Comparison of ENCODE assay signal across 23 cellular contexts in the genomic region with DNA sequence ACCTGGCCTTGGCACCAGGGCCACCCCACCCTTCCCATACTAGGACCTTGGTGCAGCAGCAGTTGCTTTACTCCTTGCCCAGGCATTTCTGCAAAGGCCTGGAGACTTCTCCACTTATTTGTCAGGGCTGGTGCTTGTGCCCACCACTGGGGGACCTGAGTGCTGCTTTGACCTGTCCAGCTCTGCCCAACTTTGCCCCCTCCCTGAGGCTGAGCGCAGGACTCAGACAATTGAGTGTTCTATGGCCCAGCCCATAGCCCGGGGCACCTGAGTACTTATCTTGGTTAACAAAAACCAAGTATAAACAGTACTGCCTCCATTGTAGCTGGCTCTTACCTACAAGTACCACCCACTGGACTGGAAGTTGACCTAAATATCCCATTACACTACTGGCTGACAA.
DNase-seq lines count a peak whose midpoint lies in the region; FAIRE-seq and TF ChIP-seq lines count a peak whose summit lies in the region.
"Had no signal": no experiment of that assay in that cellular context is flagged by ENCODE, and none has a peak within 500 bp of the region (broad histone marks: within the 10 kb centered on the region; RNA-seq: fewer than 3 reads in every experiment).

No MANE protein-coding gene starts in this region.

- H3K36me3 Mint-ChIP-seq in chondrocyte (ENCODE audit: low read depth), result no peaks in the 10 kb centered on the region
- H3K36me3 Mint-ChIP-seq: CD14-positive monocyte had no signal

- no peak for FAIRE-seq in H54 (lab: Jason Lieb, UNC)
- FAIRE-seq: A549, D721Med, GM12878 had no signal

- H3K27me3 Mint-ChIP-seq in chondrocyte (ENCODE audit: low read depth), result no peaks in the 10 kb centered on the region
- H3K27me3 Mint-ChIP-seq: CD4-positive, alpha-beta T cell; CD8-positive, alpha-beta memory T cell had no signal

- no peak for TF ChIP-seq CTCF in chondrocyte (IDR thresholded peaks at IDR 0.05)

- no peaks in the 10 kb centered on the region for H3K4me1 Mint-ChIP-seq in chondrocyte (ENCODE audit: low read depth)
- H3K4me1 Mint-ChIP-seq: CD14-positive monocyte; CD8-positive, alpha-beta memory T cell; GM23338 had no signal

- no peak for TF ChIP-seq POLR2A in H54 (IDR thresholded peaks at IDR 0.05; ENCODE audit: low read depth, low read length)

- DNase-seq in NCI-H69 (lab: John Stamatoyannopoulos, UW) (peak; percentile 15), chondrocyte (ENCODE audit: low spot score) (peak; percentile 41), posterior vena cava (ENCODE audit: low spot score) (peak; percentile 38), NCI-H1436 treated with DMSO at 0.1 percent for 48 hours (lab: John Stamatoyannopoulos, UW) (no peak), H54 (ENCODE audit: insufficient read length, low spot score) (no peak), GOT3 (lab: John Stamatoyannopoulos, UW) (no peak)
- DNase-seq: 8988T; ACHN; AML-193; BE2C; CD4-positive, alpha-beta T cell; CD8-positive, alpha-beta memory T cell; DMS 273 treated with DMSO at 0.1 percent for 48 hours; DMS79; EL; GDM1; H7; HCEC 1CT had no signal

- intact Hi-C loops in posterior vena cava (cut with DNase I), result no loop called here

- H3K9me3 Mint-ChIP-seq in chondrocyte (ENCODE audit: low read depth), result peaks cover 23% of the 10 kb centered on the region

- no peak overlapping the region for H3K4me3 Mint-ChIP-seq in chondrocyte (ENCODE audit: unreplicated experiment)
- H3K4me3 Mint-ChIP-seq: CD14-positive monocyte; CD4-positive, alpha-beta T cell; CD8-positive, alpha-beta memory T cell; GM23338 had no signal

- H3K27ac Mint-ChIP-seq in chondrocyte (ENCODE audit: unreplicated experiment), result no peak overlapping the region
- H3K27ac Mint-ChIP-seq: CD4-positive, alpha-beta T cell; CD8-positive, alpha-beta memory T cell; GM23338 had no signal

Comparison
In these comparisons a context has a peak if more than half of its experiments do, and no peak if none do; other contexts are left out.
1. DNase-seq: peak in NCI-H69 (single experiment), chondrocyte (single experiment) and posterior vena cava (single experiment); none in NCI-H1436 treated with DMSO at 0.1 percent for 48 hours (single experiment), H54 (single experiment) and GOT3 (single experiment).